Comparison of ENCODE assay signal across 15 cellular contexts in the genomic region with DNA sequence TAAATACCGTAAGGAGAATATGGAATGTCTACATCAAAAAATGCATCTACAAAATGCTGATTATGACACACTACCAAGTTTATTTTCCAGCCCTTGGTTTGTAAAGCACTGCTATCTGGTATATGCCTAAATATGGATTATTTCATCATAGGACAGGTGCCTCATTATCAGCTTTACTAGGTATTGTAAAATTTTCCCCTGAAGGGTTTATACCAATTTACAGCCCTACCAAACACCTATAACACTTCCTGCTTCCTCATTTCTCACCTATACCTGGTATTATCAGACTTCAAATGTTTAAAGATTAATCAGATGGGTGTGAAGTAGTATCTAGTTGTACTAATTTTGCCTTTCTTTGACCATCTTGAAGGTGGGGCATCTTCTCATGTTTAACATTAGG. TPM values are rescaled to one million over a fixed set of nuclear protein-coding genes. Genes with fewer than 3 reads are reported as not detected.
A peak's percentile ranks its signal among the peaks of the same experiment; 100 is the strongest.
DNase-seq lines count a peak whose midpoint lies in the region; ATAC-seq and TF ChIP-seq lines count a peak whose summit lies in the region.
"Had no signal": no experiment of that assay in that cellular context is flagged by ENCODE, and none has a peak within 500 bp of the region (broad histone marks: within the 10 kb centered on the region; RNA-seq: fewer than 3 reads in every experiment).

No MANE protein-coding gene starts in this region.

- no peak overlapping the region for H3K4me3 Mint-ChIP-seq in neural crest cell
- no peak overlapping the region for H3K4me3 Mint-ChIP-seq in activated T-helper 2 cell treated with anti-CD3 and anti-CD28 coated beads, Interferon-gamma antibody, Interleukin-2, Interleukin-4, amounts not matched to agents 10 μg/mL and 5 μg/mL and 100 μg/mL, durations not matched to agents 14 hours and 24 hours and 36 hours (ENCODE audit: low read depth)

- H3K4me1 ChIP-seq in HEK293 (ENCODE audit: control insufficient read depth, insufficient read depth, low read length) (0 out of 2 replicates have a peak, but pooled peaks cover 4% of the 10 kb centered on the region), colonic mucosa (peaks cover 10% of the 10 kb centered on the region), SJCRH30 (no peaks in the 10 kb centered on the region), ovary (ENCODE audit: insufficient read depth) (no peaks in the 10 kb centered on the region)

- H3K36me3 Mint-ChIP-seq in neural crest cell (ENCODE audit: low read depth), result peaks cover 27% of the 10 kb centered on the region
- peaks cover 69% of the 10 kb centered on the region for H3K36me3 Mint-ChIP-seq in activated T-helper 2 cell treated with anti-CD3 and anti-CD28 coated beads, Interferon-gamma antibody, Interleukin-2, Interleukin-4, amounts not matched to agents 10 μg/mL and 5 μg/mL and 100 μg/mL, durations not matched to agents 14 hours and 24 hours and 36 hours (ENCODE audit: low read depth)

- intact Hi-C loops in colonic mucosa (cut with DNase I) (no loop called here), ovary (cut with DNase I) (no loop called here)
- intact Hi-C loops in activated T-helper 2 cell treated with anti-CD3 and anti-CD28 coated beads, Interferon-gamma antibody, Interleukin-2, Interleukin-4, amounts not matched to agents 10 μg/mL and 5 μg/mL and 100 μg/mL, durations not matched to agents 14 hours and 24 hours and 36 hours (cut with micrococcal nuclease), result no loop called here

- H3K4me3 ChIP-seq in HEK293 (ENCODE audit: low read depth, low read length) (no peak overlapping the region), colonic mucosa (no peak overlapping the region), SJCRH30 (no peak overlapping the region), ovary (no peak overlapping the region)
- H3K4me3 ChIP-seq: cardiac muscle cell, lower lobe of right lung, tibial nerve had no signal

- peak overlapping the region in 1 of 2 donors; percentile 26 for H3K9ac ChIP-seq in colonic mucosa (ENCODE audit: low read depth in 2 of 2, low read length in 2 of 2)

- no peak for ATAC-seq in HG03135 (IDR thresholded peaks at IDR 0.05; ENCODE audit: unreplicated experiment)
- ATAC-seq: lower lobe of right lung had no signal

- TF ChIP-seq EP300 in ovary (IDR thresholded peaks at IDR 0.05), result no peak

- peak overlapping the region; percentile 51; the same call in 1 of the 2 replicates for H3K27ac ChIP-seq in 22Rv1
- H3K27ac ChIP-seq in HEK293 (ENCODE audit: extremely low read depth, low read depth, low read length), result no peak overlapping the region
- H3K27ac ChIP-seq in colonic mucosa, result peak overlapping the region; percentile 14
- H3K27ac ChIP-seq in SJCRH30, result no peak overlapping the region
- no peak overlapping the region for H3K27ac ChIP-seq in ovary
- H3K27ac ChIP-seq: cardiac muscle cell, lower lobe of right lung, tibial nerve had no signal

- H3K27me3 ChIP-seq in colonic mucosa (no peaks in the 10 kb centered on the region), SJCRH30 (no peaks in the 10 kb centered on the region; the same call in 1 of the 2 replicates), ovary (no peaks in the 10 kb centered on the region)
- H3K27me3 ChIP-seq: cardiac muscle cell, tibial nerve had no signal

- H3K36me3 ChIP-seq in HEK293 (ENCODE audit: control insufficient read depth in 2 of 2, insufficient read depth in 1 of 2, low read length in 2 of 2), result peaks cover 12 to 26% of the 10 kb centered on the region in 2 experiments; a peak in 2 of 3 replicates
- H3K36me3 ChIP-seq in colonic mucosa, result no peaks in the 10 kb centered on the region
- H3K36me3 ChIP-seq in SJCRH30, result peaks cover 32% of the 10 kb centered on the region
- no peaks in the 10 kb centered on the region for H3K36me3 ChIP-seq in ovary
- H3K36me3 ChIP-seq: cardiac muscle cell had no signal

- DNase-seq in colonic mucosa (no peak), neural crest cell (ENCODE audit: low read depth, low spot score) (no peak), SJCRH30 (no peak), ovary (no peak)
- DNase-seq in activated T-helper 2 cell treated with anti-CD3 and anti-CD28 coated beads, Interferon-gamma antibody, Interleukin-2, Interleukin-4, amounts not matched to agents 10 μg/mL and 5 μg/mL and 100 μg/mL, durations not matched to agents 14 hours and 24 hours and 36 hours (ENCODE audit: low spot score), result no peak
- DNase-seq: activated CD4-positive, alpha-beta T cell treated with anti-CD3 and anti-CD28 coated beads, Interleukin-2, amount 50 U/mL, for 1 hour; lower lobe of right lung; NCI-H187 had no signal

- TF ChIP-seq CTCF in 22Rv1 (IDR thresholded peaks at IDR 0.05) (no peak), HEK293 (tag by site-specific recombination; IDR thresholded peaks at IDR 0.05) (no peak), colonic mucosa (IDR thresholded peaks at IDR 0.05) (no peak), neural crest cell (conservative IDR thresholded peaks at IDR 0.05) (no peak), ovary (IDR thresholded peaks at IDR 0.05) (no peak)

- H3K9me3 ChIP-seq in HEK293 (ENCODE audit: control insufficient read depth, insufficient read depth, low read depth, low read length), result no peaks in the 10 kb centered on the region
- H3K9me3 ChIP-seq in colonic mucosa, result no peaks in the 10 kb centered on the region
- H3K9me3 ChIP-seq in SJCRH30 (replicated peaks), result peaks cover 12% of the 10 kb centered on the region; the same call in 1 of the 2 replicates
- no peaks in the 10 kb centered on the region for H3K9me3 ChIP-seq in ovary

- TF ChIP-seq POLR2A in ovary (IDR thresholded peaks at IDR 0.05), result no peak

- CTCF ChIA-PET in HEK293 (lab: Yijun Ruan, JAX), result interaction anchor here (0.7 kb wide), 1 partner anchor 818 kb away, joined by 3 read pairs; no protein-coding TSS in a partner anchor

- peak overlapping the region; percentile 35 for H3K27ac Mint-ChIP-seq in neural crest cell (ENCODE audit: unreplicated experiment)
- H3K27ac Mint-ChIP-seq in activated T-helper 2 cell treated with anti-CD3 and anti-CD28 coated beads, Interferon-gamma antibody, Interleukin-2, Interleukin-4, amounts not matched to agents 10 μg/mL and 5 μg/mL and 100 μg/mL, durations not matched to agents 14 hours and 24 hours and 36 hours, result no peak overlapping the region

- H3K4me1 Mint-ChIP-seq in neural crest cell, result peaks cover 14% of the 10 kb centered on the region
- H3K4me1 Mint-ChIP-seq in activated T-helper 2 cell treated with anti-CD3 and anti-CD28 coated beads, Interferon-gamma antibody, Interleukin-2, Interleukin-4, amounts not matched to agents 10 μg/mL and 5 μg/mL and 100 μg/mL, durations not matched to agents 14 hours and 24 hours and 36 hours (ENCODE audit: low read depth), result peaks cover 30% of the 10 kb centered on the region

- H3K27me3 Mint-ChIP-seq in neural crest cell (ENCODE audit: low read depth), result no peaks in the 10 kb centered on the region
- H3K27me3 Mint-ChIP-seq in activated T-helper 2 cell treated with anti-CD3 and anti-CD28 coated beads, Interferon-gamma antibody, Interleukin-2, Interleukin-4, amounts not matched to agents 10 μg/mL and 5 μg/mL and 100 μg/mL, durations not matched to agents 14 hours and 24 hours and 36 hours (ENCODE audit: low read depth), result no peaks in the 10 kb centered on the region

- 94 to 97% (median 96%) methylated on average over 1 of the region's 1 CpG for WGBS in ovary, 3 donors

- POLR2A ChIA-PET in HEK293 (lab: Yijun Ruan, JAX), result no interaction called here

- peaks cover 12% of the 10 kb centered on the region for H3K9me3 Mint-ChIP-seq in neural crest cell
- H3K9me3 Mint-ChIP-seq in activated T-helper 2 cell treated with anti-CD3 and anti-CD28 coated beads, Interferon-gamma antibody, Interleukin-2, Interleukin-4, amounts not matched to agents 10 μg/mL and 5 μg/mL and 100 μg/mL, durations not matched to agents 14 hours and 24 hours and 36 hours, result peaks cover 20% of the 10 kb centered on the region

TF ChIP-seq in HEK293, 187 proteins besides CTCF, POLR2A, EP300 and RAD21 (continues in another document):
- TF ChIP-seq ZNF302 (tag by site-specific recombination; IDR thresholded peaks at IDR 0.05; ENCODE audit: low read depth) (no peak), ZNF596 (tag by site-specific recombination; IDR thresholded peaks at IDR 0.05) (no peak)

RNA-seq across cellular contexts. Expression of gene RMND5A, which starts 26.8 kb away (rescaled TPM):
- 10 to 100 TPM; 63.7 to 72.6 TPM for total RNA-seq in colonic mucosa
- 36.2 and 40.1 TPM in 2 replicates for total RNA-seq in neural crest cell
- total RNA-seq in SJCRH30 (2014; rRNA removed; shearing (Covaris generic)), result 104 and 120 TPM in 2 replicates
- 10 to 100 TPM; 22.9 to 31.1 (median 26.4) TPM for total RNA-seq in ovary
- 10 to 100 TPM; 11.2 to 27.2 TPM for polyA plus RNA-seq in ovary
- 36.6 and 38.1 TPM in 2 replicates for total RNA-seq in activated T-helper 2 cell treated with anti-CD3 and anti-CD28 coated beads, Interferon-gamma antibody, Interleukin-2, Interleukin-4, amounts not matched to agents 10 μg/mL and 5 μg/mL and 100 μg/mL, durations not matched to agents 14 hours and 24 hours and 36 hours

RNA-seq across cellular contexts. Expression of gene CD8A, which starts 43.8 kb away (rescaled TPM):
- total RNA-seq in colonic mucosa, result 1 to 10 TPM; 1.2 to 1.6 TPM
- total RNA-seq in neural crest cell, result 0.16 and 0.54 TPM in 2 replicates
- 0.10 and 0.16 TPM in 2 replicates for total RNA-seq in SJCRH30 (2014; rRNA removed; shearing (Covaris generic))
- total RNA-seq in ovary, result 1 to 10 TPM in 4 of 7 donors, under 1 TPM in 3; 0.53 to 2.1 (median 1.1) TPM
- polyA plus RNA-seq in ovary, result 10 to 100 TPM in 1 of 2 donors, 1 to 10 TPM in 1; 1.1 to 10.0 TPM
- total RNA-seq in activated T-helper 2 cell treated with anti-CD3 and anti-CD28 coated beads, Interferon-gamma antibody, Interleukin-2, Interleukin-4, amounts not matched to agents 10 μg/mL and 5 μg/mL and 100 μg/mL, durations not matched to agents 14 hours and 24 hours and 36 hours, result 1.8 and 2.8 TPM in 2 replicates
- total RNA-seq: cardiac muscle cell, Daoy, myocyte had no signal
- polyA plus RNA-seq: cardiac muscle cell had no signal

Comparison
In these comparisons a context has a peak if more than half of its experiments do, and no peak if none do; other contexts are left out.
1. H3K27ac ChIP-seq: peak in 22Rv1 (single experiment) and colonic mucosa (single experiment); none in HEK293 (single experiment), SJCRH30 (single experiment) and ovary (0 of 2).